ENCODE assay signal across 9 cellular contexts in the genomic region with DNA sequence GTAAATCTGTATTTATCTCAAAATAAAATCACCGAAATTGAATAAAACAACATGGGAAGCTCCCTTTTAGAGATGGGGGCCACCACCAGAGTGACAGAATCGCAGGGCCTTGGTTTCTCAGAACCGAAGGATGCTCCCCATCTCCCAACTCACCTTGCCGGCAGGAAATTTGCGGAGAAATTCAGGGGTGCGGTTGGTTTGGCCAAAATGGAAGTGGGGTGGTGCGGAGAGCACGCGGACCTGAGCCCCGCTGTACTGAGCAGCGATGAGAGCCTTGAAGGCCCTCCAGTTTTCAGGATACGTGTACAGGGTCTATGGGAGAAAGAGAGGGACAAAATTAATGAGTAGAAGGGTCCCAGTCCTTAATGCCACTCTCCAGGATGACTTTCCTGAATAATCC. TPM values are rescaled to one million over a fixed set of nuclear protein-coding genes. Genes with fewer than 3 reads are reported as not detected.
A peak's percentile ranks its signal among the peaks of the same experiment; 100 is the strongest.
DNase-seq lines count a peak whose midpoint lies in the region; ATAC-seq and TF ChIP-seq lines count a peak whose summit lies in the region.
"Had no signal": no experiment of that assay in that cellular context is flagged by ENCODE, and none has a peak within 500 bp of the region (broad histone marks: within the 10 kb centered on the region; RNA-seq: fewer than 3 reads in every experiment).

No MANE protein-coding gene starts in this region.

- H3K9ac ChIP-seq in SK-N-SH = peak overlapping the region; percentile 88

- H3K36me3 ChIP-seq in SK-N-SH (replicated peaks in 1 of 2; ENCODE audit: control insufficient read depth in 1 of 2, insufficient read depth in 2 of 2, low read length in 1 of 2) = peaks cover 43 to 53% of the 10 kb centered on the region in 2 experiments
- peaks cover 34% of the 10 kb centered on the region for H3K36me3 ChIP-seq in iPS DF 6.9 (ENCODE audit: control insufficient read depth, insufficient read depth, low read length)

- no peak overlapping the region for H2AFZ ChIP-seq in SK-N-SH (ENCODE audit: low read depth)

- TF ChIP-seq CTCF in SK-N-SH (IDR thresholded peaks at IDR 0.05) = no peak

- H3K4me1 ChIP-seq in SK-N-SH (ENCODE audit: control insufficient read depth in 1 of 2, insufficient read depth in 2 of 2, low read depth in 1 of 2, low read length in 1 of 2) (peaks cover 19 to 28% of the 10 kb centered on the region in 2 experiments; a peak in 3 of 4 replicates), iPS DF 6.9 (ENCODE audit: control insufficient read depth, insufficient read depth, low read length) (peaks cover 2% of the 10 kb centered on the region; the same call in 1 of the 2 replicates)

- H3K27ac Mint-ChIP-seq in activated T-helper 17 cell treated with anti-CD3 and anti-CD28 coated beads, Interleukin-2, amount 50 U/mL, for 72 hours = peak overlapping the region; percentile 98
- H3K27ac Mint-ChIP-seq in stimulated activated memory B cell treated with anti-CD40 and anti-IgM and Interleukin-4, amounts not matched to agents 10 μg/mL and 1 μg/mL and 100 μg/mL, for 72 hours = peak overlapping the region; percentile 98

- H3K9me3 ChIP-seq in SK-N-SH (no peaks in the 10 kb centered on the region), iPS DF 6.9 (ENCODE audit: control insufficient read depth, insufficient read depth, low read length) (no peaks in the 10 kb centered on the region)
- H3K9me3 ChIP-seq: testis had no signal

- peaks cover 43% of the 10 kb centered on the region for H4K20me1 ChIP-seq in SK-N-SH (ENCODE audit: insufficient read depth)

- H3K4me3 ChIP-seq in SK-N-SH (ENCODE audit: low read depth in 2 of 2, low read length in 1 of 2) = peak overlapping the region; percentile 83 to 93
- H3K4me3 ChIP-seq in iPS DF 6.9 (ENCODE audit: low read length) = peak overlapping the region; percentile 94; the same call in 1 of the 2 replicates

- CTCF ChIA-PET in SK-N-SH (lab: Yijun Ruan, JAX) = interaction anchor here (0.6 to 3.2 kb wide), 7 partner anchors 8 to 148 kb away, joined by 3 to 14 read pairs (median 4); no protein-coding TSS in a partner anchor

- H3F3A ChIP-seq in SK-N-SH (replicated peaks; ENCODE audit: insufficient read depth) = peaks cover 25% of the 10 kb centered on the region

- DNase-seq in SK-N-SH (no peak), iPS DF 6.9 (ENCODE audit: low read depth, low spot score) (no peak), left colon (no peak), kidney glomerular epithelial cell (lab: John Stamatoyannopoulos, UW) (no peak)

- H3K36me3 Mint-ChIP-seq in activated T-helper 17 cell treated with anti-CD3 and anti-CD28 coated beads, Interleukin-2, amount 50 U/mL, for 72 hours (ENCODE audit: low read depth) = peaks cover 99% of the 10 kb centered on the region
- H3K36me3 Mint-ChIP-seq in stimulated activated memory B cell treated with anti-CD40 and anti-IgM and Interleukin-4, amounts not matched to agents 10 μg/mL and 1 μg/mL and 100 μg/mL, for 72 hours = peaks cover 61% of the 10 kb centered on the region

- POLR2A ChIA-PET in SK-N-SH (lab: Yijun Ruan, JAX) = interaction anchor here (0.8 to 1.2 kb wide), 4 partner anchors 9 to 19 kb away, joined by 3 to 6 read pairs (median 3); a partner anchor contains a TSS

- H3K4me1 Mint-ChIP-seq in activated T-helper 17 cell treated with anti-CD3 and anti-CD28 coated beads, Interleukin-2, amount 50 U/mL, for 72 hours = peaks cover 34% of the 10 kb centered on the region
- H3K4me1 Mint-ChIP-seq in stimulated activated memory B cell treated with anti-CD40 and anti-IgM and Interleukin-4, amounts not matched to agents 10 μg/mL and 1 μg/mL and 100 μg/mL, for 72 hours = peaks cover 57% of the 10 kb centered on the region

- no peaks in the 10 kb centered on the region for H3K27me3 Mint-ChIP-seq in activated T-helper 17 cell treated with anti-CD3 and anti-CD28 coated beads, Interleukin-2, amount 50 U/mL, for 72 hours
- no peaks in the 10 kb centered on the region for H3K27me3 Mint-ChIP-seq in stimulated activated memory B cell treated with anti-CD40 and anti-IgM and Interleukin-4, amounts not matched to agents 10 μg/mL and 1 μg/mL and 100 μg/mL, for 72 hours

- ATAC-seq in SK-N-SH treated with all-trans-retinoic acid at 6 μM for 48 hours (no peak), left colon (no peak), GM18907 (IDR thresholded peaks at IDR 0.05; ENCODE audit: unreplicated experiment) (no peak)
- ATAC-seq in activated T-helper 17 cell treated with anti-CD3 and anti-CD28 coated beads, Interleukin-2, amount 50 U/mL, for 72 hours (replicated peaks) = no peak
- no peak for ATAC-seq in stimulated activated memory B cell treated with anti-CD40 and anti-IgM and Interleukin-4, amounts not matched to agents 10 μg/mL and 1 μg/mL and 100 μg/mL, for 72 hours

- H3K79me2 ChIP-seq in SK-N-SH (ENCODE audit: insufficient read depth) = peaks cover 79% of the 10 kb centered on the region

- H3K27ac ChIP-seq in SK-N-SH (ENCODE audit: low read depth in 2 of 2, low read length in 1 of 2) (peak overlapping the region in 1 of 2 experiments; percentile 64; a peak in 2 of 4 replicates), iPS DF 6.9 (ENCODE audit: low read length) (no peak overlapping the region)

- peak overlapping the region; percentile 95 for H3K4me2 ChIP-seq in SK-N-SH

- peak overlapping the region; percentile 98 for H3K4me3 Mint-ChIP-seq in activated T-helper 17 cell treated with anti-CD3 and anti-CD28 coated beads, Interleukin-2, amount 50 U/mL, for 72 hours
- peak overlapping the region; percentile 98 for H3K4me3 Mint-ChIP-seq in stimulated activated memory B cell treated with anti-CD40 and anti-IgM and Interleukin-4, amounts not matched to agents 10 μg/mL and 1 μg/mL and 100 μg/mL, for 72 hours

- H3K9me3 Mint-ChIP-seq in activated T-helper 17 cell treated with anti-CD3 and anti-CD28 coated beads, Interleukin-2, amount 50 U/mL, for 72 hours = no peaks in the 10 kb centered on the region
- H3K9me3 Mint-ChIP-seq in stimulated activated memory B cell treated with anti-CD40 and anti-IgM and Interleukin-4, amounts not matched to agents 10 μg/mL and 1 μg/mL and 100 μg/mL, for 72 hours = no peaks in the 10 kb centered on the region

- intact Hi-C loops in left colon (cut with DNase I, micrococcal nuclease) = no loop called here

- H3K9me2 ChIP-seq in SK-N-SH = no peaks in the 10 kb centered on the region

- H3K27me3 ChIP-seq in SK-N-SH (ENCODE audit: insufficient read depth) (no peaks in the 10 kb centered on the region), iPS DF 6.9 (ENCODE audit: control insufficient read depth, insufficient read depth, low read length) (no peaks in the 10 kb centered on the region)
- H3K27me3 ChIP-seq: testis had no signal

- no peak for TF ChIP-seq EP300 in SK-N-SH (IDR thresholded peaks at IDR 0.05; ENCODE audit: borderline replicate concordance in 1 of 2, low read depth in 1 of 2, low read length in 1 of 2)

- 59% methylated on average over 12 of the region's 12 CpGs for WGBS in SK-N-SH (ENCODE audit: low lambda C conversion rate)
- 100% methylated on average over 1 of the region's 12 CpGs for WGBS in iPS DF 6.9 (ENCODE audit: insufficient coverage, insufficient read length)

- no peak for TF ChIP-seq RAD21 in SK-N-SH (IDR thresholded peaks at IDR 0.05; ENCODE audit: low read length)

TF ChIP-seq in SK-N-SH, 30 proteins besides CTCF, POLR2A, EP300 and RAD21 (continues in another document):
- TF ChIP-seq GATA2 (CRISPR knock-in tag; IDR thresholded peaks at IDR 0.05) (no peak), TAF1 (IDR thresholded peaks at IDR 0.05; ENCODE audit: borderline replicate concordance, low read depth, low read length) (no peak), MEF2A (IDR thresholded peaks at IDR 0.05; ENCODE audit: borderline replicate concordance, low read depth) (no peak), ELF1 (IDR thresholded peaks at IDR 0.05) (no peak), GABPA (IDR thresholded peaks at IDR 0.05; ENCODE audit: low read depth) (no peak), NFIC (IDR thresholded peaks at IDR 0.05; ENCODE audit: borderline replicate concordance) (no peak), RCOR1 (IDR thresholded peaks at IDR 0.05; ENCODE audit: low read length) (no peak)

TF ChIP-seq in SK-N-SH treated with all-trans-retinoic acid at 6 μM for 48 hours, 23 proteins besides CTCF, POLR2A, EP300 and RAD21 (continues in another document):
- no peak for TF ChIP-seq GLIS3 (CRISPR knock-in tag; IDR thresholded peaks at IDR 0.05)
- TF ChIP-seq ZFP30 (CRISPR knock-in tag; IDR thresholded peaks at IDR 0.05) = no peak

RNA-seq across cellular contexts. Expression of a gene that starts 1.3 kb away (rescaled TPM):
- polyA plus RNA-seq in SK-N-SH (2012; rRNA removed) = 1,853 and 2,105 TPM in 2 replicates
- polyA plus RNA-seq in SK-N-SH (2012; cell fraction: cytosol; rRNA removed) = 1,837 and 2,039 TPM in 2 replicates
- 604 and 627 TPM in 2 replicates for polyA plus RNA-seq in SK-N-SH (2012; cell fraction: nucleus; rRNA removed)
- total RNA-seq in activated T-helper 17 cell treated with anti-CD3 and anti-CD28 coated beads, Interleukin-2, amount 50 U/mL, for 72 hours = 1,000 to 10,000 TPM; 1,690 to 1,865 TPM
- total RNA-seq in left colon = 1,000 to 10,000 TPM; 1,192 to 1,207 TPM

RNA-seq across cellular contexts. Expression of a gene that starts 18.9 kb away (rescaled TPM):
- polyA plus RNA-seq in SK-N-SH (2012; rRNA removed) = 27.3 and 30.0 TPM in 2 replicates
- 10.5 and 13.8 TPM in 2 replicates for polyA plus RNA-seq in SK-N-SH (2012; cell fraction: cytosol; rRNA removed)
- 97.9 and 105 TPM in 2 replicates for polyA plus RNA-seq in SK-N-SH (2012; cell fraction: nucleus; rRNA removed)
- total RNA-seq in activated T-helper 17 cell treated with anti-CD3 and anti-CD28 coated beads, Interleukin-2, amount 50 U/mL, for 72 hours = 10 to 100 TPM; 23.8 to 25.7 TPM
- total RNA-seq in left colon = 10 to 100 TPM; 14.0 to 14.7 TPM

RNA-seq across cellular contexts. Expression of a gene that starts 25.8 kb away (rescaled TPM):
- 57.8 and 62.3 TPM in 2 replicates for polyA plus RNA-seq in SK-N-SH (2012; rRNA removed)
- 49.7 and 55.0 TPM in 2 replicates for polyA plus RNA-seq in SK-N-SH (2012; cell fraction: cytosol; rRNA removed)
- 78.7 and 115 TPM in 2 replicates for polyA plus RNA-seq in SK-N-SH (2012; cell fraction: nucleus; rRNA removed)
- total RNA-seq in activated T-helper 17 cell treated with anti-CD3 and anti-CD28 coated beads, Interleukin-2, amount 50 U/mL, for 72 hours = 100 to 1,000 TPM; 155 to 336 TPM
- total RNA-seq in left colon = 100 to 1,000 TPM; 629 to 631 TPM

RNA-seq across cellular contexts. Expression of a gene that starts 29.2 kb away (rescaled TPM):
- polyA plus RNA-seq in SK-N-SH (2012; rRNA removed) = 18.4 and 20.6 TPM in 2 replicates
- polyA plus RNA-seq in SK-N-SH (2012; cell fraction: cytosol; rRNA removed) = 12.7 and 15.6 TPM in 2 replicates
- polyA plus RNA-seq in SK-N-SH (2012; cell fraction: nucleus; rRNA removed) = 57.9 and 72.2 TPM in 2 replicates
- 100 to 1,000 TPM; 142 to 198 TPM for total RNA-seq in activated T-helper 17 cell treated with anti-CD3 and anti-CD28 coated beads, Interleukin-2, amount 50 U/mL, for 72 hours
- 10 to 100 TPM; 84.5 to 96.6 TPM for total RNA-seq in left colon

RNA-seq across cellular contexts. Expression of a gene that starts 40.1 kb away (rescaled TPM):
- polyA plus RNA-seq in SK-N-SH (2012; rRNA removed) = 43.0 and 47.8 TPM in 2 replicates
- 14.5 and 19.5 TPM in 2 replicates for polyA plus RNA-seq in SK-N-SH (2012; cell fraction: cytosol; rRNA removed)
- polyA plus RNA-seq in SK-N-SH (2012; cell fraction: nucleus; rRNA removed) = 247 and 252 TPM in 2 replicates
- total RNA-seq in activated T-helper 17 cell treated with anti-CD3 and anti-CD28 coated beads, Interleukin-2, amount 50 U/mL, for 72 hours = 100 to 1,000 TPM; 122 to 130 TPM
- total RNA-seq in left colon = 10 to 100 TPM; 45.4 to 57.9 TPM
